8 cellular contexts compared by ENCODE assay signal in genomic region chr11:69055598-69056516, GRCh38. TPM values are rescaled to one million over a fixed set of nuclear protein-coding genes. Genes with fewer than 3 reads are reported as not detected.
DNase-seq lines count a peak whose midpoint lies in the region; ATAC-seq, FAIRE-seq and TF ChIP-seq lines count a peak whose summit lies in the region.

No MANE protein-coding gene starts in this region.

- no peaks in the 10 kb centered on the region for H3K9me3 ChIP-seq in mucosa of stomach (ENCODE audit: control insufficient read depth, low read length)

- H3K4me1 Mint-ChIP-seq in activated T-cell treated with anti-CD3 and anti-CD28 coated beads, Interleukin-2, amount 50 U/mL, for 4 hours (ENCODE audit: low read depth), result peaks cover 18% of the 10 kb centered on the region

- H3K9me3 Mint-ChIP-seq in activated T-cell treated with anti-CD3 and anti-CD28 coated beads, Interleukin-2, amount 50 U/mL, for 4 hours, result no peaks in the 10 kb centered on the region

- no peaks in the 10 kb centered on the region for H3K27me3 Mint-ChIP-seq in activated T-cell treated with anti-CD3 and anti-CD28 coated beads, Interleukin-2, amount 50 U/mL, for 4 hours (ENCODE audit: low read depth)

- peak; percentile 27 to 41 for ATAC-seq in activated T-cell treated with anti-CD3 and anti-CD28 coated beads, Interleukin-2, amount 50 U/mL, for 4 hours
- ATAC-seq in HG02970 (IDR thresholded peaks at IDR 0.05; ENCODE audit: low FRiP score, unreplicated experiment), result peak; percentile 74

- no peak for DNase-seq in activated T-cell treated with anti-CD3 and anti-CD28 coated beads, Interleukin-2, amount 50 U/mL, for 4 hours
- no peak for DNase-seq in activated T-cell treated with anti-CD3 and anti-CD28 coated beads for 4 hours
- peak; percentile 23 for DNase-seq in SIG-M5 (lab: John Stamatoyannopoulos, UW)
- no peak for DNase-seq in mesenteric fat pad (ENCODE audit: low spot score)
- DNase-seq in H54 (ENCODE audit: insufficient read length, low spot score), result no peak
- DNase-seq in activated CD8-positive, alpha-beta memory T cell treated with anti-CD3 and anti-CD28 coated beads, Interleukin-2, amount 50 U/mL, for 4 hours, result no peak

- no peak overlapping the region for H3K4me3 ChIP-seq in mucosa of stomach (ENCODE audit: low read length)

- no peak overlapping the region for H3K4me3 Mint-ChIP-seq in activated T-cell treated with anti-CD3 and anti-CD28 coated beads, Interleukin-2, amount 50 U/mL, for 4 hours

- H3K4me1 ChIP-seq in mucosa of stomach (ENCODE audit: control insufficient read depth, insufficient read depth, low read length), result peaks cover 13% of the 10 kb centered on the region

- H3K9ac ChIP-seq in mucosa of stomach (ENCODE audit: low read length), result peak overlapping the region; percentile 1

- H3K36me3 ChIP-seq in mucosa of stomach (ENCODE audit: control insufficient read depth, insufficient read depth, low read length), result peaks cover 3% of the 10 kb centered on the region

- H3K36me3 Mint-ChIP-seq in activated T-cell treated with anti-CD3 and anti-CD28 coated beads, Interleukin-2, amount 50 U/mL, for 4 hours (ENCODE audit: insufficient read depth), result peaks cover 1% of the 10 kb centered on the region

- TF ChIP-seq POLR2A in H54 (IDR thresholded peaks at IDR 0.05; ENCODE audit: low read depth, low read length), result no peak

- no peaks in the 10 kb centered on the region for H3K27me3 ChIP-seq in mucosa of stomach (ENCODE audit: control insufficient read depth, insufficient read depth, low read length)

- no peak for FAIRE-seq in H54 (lab: Jason Lieb, UNC)

RNA-seq across cellular contexts. Expression of gene TPCN2, which starts 7.1 kb away (rescaled TPM):
- 1 to 10 TPM; 5.8 to 8.4 (median 7.1) TPM for total RNA-seq in activated T-cell treated with anti-CD3 and anti-CD28 coated beads, Interleukin-2, amount 50 U/mL, for 4 hours
- 17.1 TPM for total RNA-seq in mesenteric fat pad

RNA-seq across cellular contexts. Expression of gene MRGPRF, which starts 42.8 kb away (rescaled TPM):
- total RNA-seq in activated T-cell treated with anti-CD3 and anti-CD28 coated beads, Interleukin-2, amount 50 U/mL, for 4 hours, result under 1 TPM in 2 of 3 donors, not detected in 1; 0.10 to 0.18 TPM
- total RNA-seq in mesenteric fat pad, result 29.8 TPM

Comparison
In these comparisons a context has a peak if more than half of its experiments do, and no peak if none do; other contexts are left out.
1. RNA of gene MRGPRF, which starts 42.8 kb away (total RNA-seq): 29.8 TPM in mesenteric fat pad (single experiment); 0.10 to 0.18 TPM in activated T-cell treated with anti-CD3 and anti-CD28 coated beads, Interleukin-2, amount 50 U/mL, for 4 hours; every median in the first group is over 10 times any median in the second.